ENCODE assay signal across 25 cellular contexts in genomic region chr11:58216476-58216875, GRCh38. TPM values are rescaled to one million over a fixed set of nuclear protein-coding genes. Genes with fewer than 3 reads are reported as not detected.
A peak's percentile ranks its signal among the peaks of the same experiment; 100 is the strongest.
DNase-seq lines count a peak whose midpoint lies in the region; ATAC-seq, FAIRE-seq and TF ChIP-seq lines count a peak whose summit lies in the region.
"Had no signal": no experiment of that assay in that cellular context is flagged by ENCODE, and none has a peak within 500 bp of the region (broad histone marks: within the 10 kb centered on the region; RNA-seq: fewer than 3 reads in every experiment).

No MANE protein-coding gene starts in this region.

- H3K9ac ChIP-seq in HepG2 (ENCODE audit: insufficient read depth, low read depth, low read length) (no peak overlapping the region), colonic mucosa (ENCODE audit: low read depth in 2 of 2, low read length in 2 of 2) (no peak overlapping the region)
- H3K9ac ChIP-seq: BLaER1 treated with 17β-estradiol and CSF1 and Interleukin-3, amounts not matched to agents 10 nM and 100 nM; GM23248 had no signal

- POLR2A ChIA-PET in HepG2 (lab: Yijun Ruan, JAX), result no interaction called here

- CTCF ChIA-PET in HepG2 (lab: Yijun Ruan, JAX; ENCODE audit: low intra/inter-chr PET ratio, low total read pairs), result no interaction called here

- TF ChIP-seq EP300 in HepG2 (IDR thresholded peaks at IDR 0.05; ENCODE audit: low read depth in 2 of 2, low read length in 2 of 2), result no peak
- TF ChIP-seq EP300 in HepG2 (CRISPR knock-in tag; IDR thresholded peaks at IDR 0.05; ENCODE audit: borderline replicate concordance), result no peak

- no peak for TF ChIP-seq CTCF in HepG2 (CRISPR knock-in tag; IDR thresholded peaks at IDR 0.05)
- no peak for TF ChIP-seq CTCF in right lobe of liver (IDR thresholded peaks at IDR 0.05)
- no peak for TF ChIP-seq CTCF in pancreas (IDR thresholded peaks at IDR 0.05)
- no peak for TF ChIP-seq CTCF in colonic mucosa (IDR thresholded peaks at IDR 0.05)

- no peaks in the 10 kb centered on the region for H3K36me3 ChIP-seq in HepG2 (replicated peaks in 1 of 2; ENCODE audit: control insufficient read depth in 1 of 2, insufficient read depth in 2 of 2, low read length in 2 of 2)
- H3K36me3 ChIP-seq in right lobe of liver, result no peaks in the 10 kb centered on the region
- H3K36me3 ChIP-seq in pancreas, result no peaks in the 10 kb centered on the region
- H3K36me3 ChIP-seq in colonic mucosa, result no peaks in the 10 kb centered on the region
- H3K36me3 ChIP-seq: BE2C; BLaER1 treated with 17β-estradiol and CSF1 and Interleukin-3, amounts not matched to agents 10 nM and 100 nM had no signal

- TF ChIP-seq RAD21 in HepG2 (CRISPR knock-in tag; IDR thresholded peaks at IDR 0.05), result no peak

- no peaks in the 10 kb centered on the region for H3K79me2 ChIP-seq in HepG2 (ENCODE audit: insufficient read depth, low read length)

- FAIRE-seq in HepG2 (lab: Jason Lieb, UNC), result no peak
- FAIRE-seq in endometrium (lab: Jason Lieb, UNC), result peak; percentile 60
- peak; percentile 41 for FAIRE-seq in pancreas (lab: Jason Lieb, UNC)
- FAIRE-seq: A549, D721Med, GM12891 had no signal

- no peak overlapping the region for H3K4me2 ChIP-seq in HepG2 (ENCODE audit: low read depth, low read length)
- H3K4me2 ChIP-seq: A549; BLaER1 treated with 17β-estradiol and CSF1 and Interleukin-3, amounts not matched to agents 10 nM and 100 nM had no signal

- no peak overlapping the region for H3K4me3 ChIP-seq in HepG2 (replicated peaks in 1 of 3; ENCODE audit: insufficient read depth in 1 of 3, low read depth in 2 of 3, low read length in 3 of 3)
- H3K4me3 ChIP-seq in right lobe of liver, result no peak overlapping the region
- no peak overlapping the region for H3K4me3 ChIP-seq in pancreas
- no peak overlapping the region for H3K4me3 ChIP-seq in colonic mucosa
- H3K4me3 ChIP-seq: A549; BLaER1 treated with 17β-estradiol and CSF1 and Interleukin-3, amounts not matched to agents 10 nM and 100 nM; GM23248 had no signal

- no peak overlapping the region for H2AFZ ChIP-seq in HepG2 (ENCODE audit: low read length)
- H2AFZ ChIP-seq: GM23248 had no signal

- H3K27me3 ChIP-seq in HepG2 (ENCODE audit: control insufficient read depth in 1 of 2, insufficient read depth in 2 of 2, low read length in 2 of 2) (no peaks in the 10 kb centered on the region), right lobe of liver (no peaks in the 10 kb centered on the region), pancreas (no peaks in the 10 kb centered on the region), colonic mucosa (no peaks in the 10 kb centered on the region)
- H3K27me3 ChIP-seq: BE2C; BLaER1 treated with 17β-estradiol and CSF1 and Interleukin-3, amounts not matched to agents 10 nM and 100 nM had no signal

- no TSS peak for BruUV-seq in HepG2 (replicated peaks; lab: Mats Ljungman, UMichigan)

- H3K27ac ChIP-seq in HepG2 (ENCODE audit: extremely low read length, insufficient read depth, low read length) (no peak overlapping the region), right lobe of liver (no peak overlapping the region), pancreas (no peak overlapping the region), colonic mucosa (no peak overlapping the region), caudate nucleus (ENCODE audit: low read depth, low read length) (no peak overlapping the region)
- H3K27ac ChIP-seq: 22Rv1; A549; BLaER1 treated with 17β-estradiol and CSF1 and Interleukin-3, amounts not matched to agents 10 nM and 100 nM; GM23248 had no signal

- no peak for ATAC-seq in HepG2
- no peak for ATAC-seq in right lobe of liver
- no peak for ATAC-seq in pancreas
- ATAC-seq: A549, HCT116 had no signal

- intact Hi-C loops in HepG2 (cut with micrococcal nuclease; ENCODE audit: unreplicated experiment), result no loop called here
- intact Hi-C loops in right lobe of liver (cut with DNase I), result no loop called here
- intact Hi-C loops in pancreas (cut with DNase I), result no loop called here
- intact Hi-C loops in colonic mucosa (cut with DNase I), result no loop called here

- TF ChIP-seq POLR2A in HepG2 (IDR thresholded peaks at IDR 0.05; ENCODE audit: insufficient read depth in 1 of 2, low read depth in 2 of 2, low read length in 2 of 2), result no peak
- TF ChIP-seq POLR2A in right lobe of liver (IDR thresholded peaks at IDR 0.05), result no peak

- in situ Hi-C loops in HepG2 (cut with HindIII; ENCODE audit: extremely low pct_ligation_motif_present, low pct_unique_long_range_greater_than_20kb), result no loop called here

- H3K4me1 ChIP-seq in HepG2 (ENCODE audit: insufficient read depth, low read length), result no peaks in the 10 kb centered on the region
- H3K4me1 ChIP-seq in right lobe of liver, result no peaks in the 10 kb centered on the region
- no peaks in the 10 kb centered on the region for H3K4me1 ChIP-seq in pancreas
- no peaks in the 10 kb centered on the region for H3K4me1 ChIP-seq in colonic mucosa
- H3K4me1 ChIP-seq: A549; BE2C; BLaER1 treated with 17β-estradiol and CSF1 and Interleukin-3, amounts not matched to agents 10 nM and 100 nM had no signal

- H3K9me3 ChIP-seq in HepG2 (ENCODE audit: low read length), result no peaks in the 10 kb centered on the region
- no peaks in the 10 kb centered on the region for H3K9me3 ChIP-seq in right lobe of liver
- no peaks in the 10 kb centered on the region for H3K9me3 ChIP-seq in pancreas
- H3K9me3 ChIP-seq in colonic mucosa, result no peaks in the 10 kb centered on the region
- H3K9me3 ChIP-seq: A549; BE2C; BLaER1 treated with 17β-estradiol and CSF1 and Interleukin-3, amounts not matched to agents 10 nM and 100 nM had no signal

- no peaks in the 10 kb centered on the region for H4K20me1 ChIP-seq in HepG2 (ENCODE audit: insufficient read depth, low read length)
- H4K20me1 ChIP-seq: BLaER1 treated with 17β-estradiol and CSF1 and Interleukin-3, amounts not matched to agents 10 nM and 100 nM had no signal

- DNase-seq in HepG2 (ENCODE audit: low spot score), result no peak
- DNase-seq in right lobe of liver, result no peak
- DNase-seq in pancreas, result no peak
- DNase-seq in colonic mucosa, result no peak
- DNase-seq in caudate nucleus (lab: John Stamatoyannopoulos, UW), result no peak
- DNase-seq: ACHN; AML-193; BE2C; CD4-positive, alpha-beta T cell; CD8-positive, alpha-beta memory T cell; DMS 273 treated with DMSO at 0.1 percent for 48 hours; DMS79; EL; GF-D8; GM23248; H9 had no signal

RNA-seq across cellular contexts. Expression of gene OR1S1, which starts 4.0 kb away (rescaled TPM):
- not detected in 2 replicates for total RNA-seq in HepG2 (2016; rRNA removed; fragmentation: Illumina TruSeq; extraction: Trizol)
- total RNA-seq in HepG2 (2016; cell fraction: cytosol; rRNA removed; fragmentation: Illumina TruSeq; extraction: Trizol; ENCODE audit: low read depth), result not detected in 2 replicates
- not detected in 2 replicates for total RNA-seq in HepG2 (2016; cell fraction: insoluble cytoplasmic fraction; rRNA removed; fragmentation: Illumina TruSeq; extraction: Trizol)
- not detected in 2 replicates for total RNA-seq in HepG2 (2016; cell fraction: membrane; rRNA removed; fragmentation: Illumina TruSeq; extraction: Trizol)
- total RNA-seq in HepG2 (2016; cell fraction: nucleus; rRNA removed; fragmentation: Illumina TruSeq; extraction: Trizol), result not detected in 2 replicates
- polyA plus RNA-seq in HepG2 (2011; rRNA removed), result not detected in 2 replicates
- not detected in 2 replicates for polyA plus RNA-seq in HepG2 (2011; cell fraction: cytosol; rRNA removed)
- polyA plus RNA-seq in HepG2 (2011; cell fraction: nucleus; rRNA removed), result not detected in 2 replicates
- polyA plus RNA-seq in HepG2 (2012), result not detected in 2 replicates
- polyA plus RNA-seq in HepG2 (2016; cell fraction: cytosol; fragmentation: Illumina TruSeq; extraction: Trizol; ENCODE audit: low read depth), result not detected in 2 replicates
- not detected in 2 replicates for polyA plus RNA-seq in HepG2 (2016; cell fraction: insoluble cytoplasmic fraction; fragmentation: Illumina TruSeq; extraction: Trizol; ENCODE audit: low read depth)
- not detected in 2 replicates for polyA plus RNA-seq in HepG2 (2016; cell fraction: membrane; fragmentation: Illumina TruSeq; extraction: Trizol; ENCODE audit: low read depth)
- not detected in 2 replicates for polyA plus RNA-seq in HepG2 (2016; cell fraction: nucleus; fragmentation: Illumina TruSeq; extraction: Trizol; ENCODE audit: insufficient read depth, low read depth)
- not detected in 2 replicates for polyA minus RNA-seq in HepG2 (2011; rRNA and poly(A)+ RNA removed; ENCODE audit: low replicate concordance)
- not detected in 2 replicates for polyA minus RNA-seq in HepG2 (2011; cell fraction: cytosol; rRNA and poly(A)+ RNA removed)
- 0.77 TPM in 1 of 2 replicates, not detected in the other for polyA minus RNA-seq in HepG2 (2011; cell fraction: nucleus; rRNA and poly(A)+ RNA removed)
- not detected for total RNA-seq in right lobe of liver
- not detected for total RNA-seq in pancreas
- not detected for polyA plus RNA-seq in pancreas
- total RNA-seq in colonic mucosa, result not detected
- total RNA-seq: CD4-positive, alpha-beta T cell; CD8-positive, alpha-beta memory T cell; GM23248; H4; H9 had no signal
- polyA plus RNA-seq: A549; CD14-positive monocyte; CD8-positive, alpha-beta memory T cell; GM23248 had no signal

RNA-seq across cellular contexts. Expression of gene OR10Q1, which starts 12.2 kb away (rescaled TPM):
- total RNA-seq in HepG2 (2016; rRNA removed; fragmentation: Illumina TruSeq; extraction: Trizol), result not detected in 2 replicates
- not detected in 2 replicates for total RNA-seq in HepG2 (2016; cell fraction: cytosol; rRNA removed; fragmentation: Illumina TruSeq; extraction: Trizol; ENCODE audit: low read depth)
- not detected in 2 replicates for total RNA-seq in HepG2 (2016; cell fraction: insoluble cytoplasmic fraction; rRNA removed; fragmentation: Illumina TruSeq; extraction: Trizol)
- total RNA-seq in HepG2 (2016; cell fraction: membrane; rRNA removed; fragmentation: Illumina TruSeq; extraction: Trizol), result not detected in 2 replicates
- not detected in 2 replicates for total RNA-seq in HepG2 (2016; cell fraction: nucleus; rRNA removed; fragmentation: Illumina TruSeq; extraction: Trizol)
- polyA plus RNA-seq in HepG2 (2011; rRNA removed), result 0.12 and 0.13 TPM in 2 replicates
- polyA plus RNA-seq in HepG2 (2011; cell fraction: cytosol; rRNA removed), result 0.06 and 0.09 TPM in 2 replicates
- 0.23 and 0.34 TPM in 2 replicates for polyA plus RNA-seq in HepG2 (2011; cell fraction: nucleus; rRNA removed)
- not detected in 2 replicates for polyA plus RNA-seq in HepG2 (2012)
- 0.10 TPM in 1 of 2 replicates, not detected in the other for polyA plus RNA-seq in HepG2 (2016; cell fraction: cytosol; fragmentation: Illumina TruSeq; extraction: Trizol; ENCODE audit: low read depth)
- 0.25 TPM in 1 of 2 replicates, not detected in the other for polyA plus RNA-seq in HepG2 (2016; cell fraction: insoluble cytoplasmic fraction; fragmentation: Illumina TruSeq; extraction: Trizol; ENCODE audit: low read depth)
- polyA plus RNA-seq in HepG2 (2016; cell fraction: membrane; fragmentation: Illumina TruSeq; extraction: Trizol; ENCODE audit: low read depth), result not detected in 2 replicates
- not detected in 2 replicates for polyA plus RNA-seq in HepG2 (2016; cell fraction: nucleus; fragmentation: Illumina TruSeq; extraction: Trizol; ENCODE audit: insufficient read depth, low read depth)
- polyA minus RNA-seq in HepG2 (2011; rRNA and poly(A)+ RNA removed; ENCODE audit: low replicate concordance), result 0.48 TPM in 1 of 2 replicates, not detected in the other
- polyA minus RNA-seq in HepG2 (2011; cell fraction: cytosol; rRNA and poly(A)+ RNA removed), result not detected in 2 replicates
- 0.50 TPM in 1 of 2 replicates, not detected in the other for polyA minus RNA-seq in HepG2 (2011; cell fraction: nucleus; rRNA and poly(A)+ RNA removed)
- total RNA-seq in right lobe of liver, result not detected
- total RNA-seq in pancreas, result under 1 TPM in 1 of 6 donors, not detected in 5; 0.19 TPM
- under 1 TPM in 1 of 2 donors, not detected in 1; 0.72 TPM for polyA plus RNA-seq in pancreas
- total RNA-seq in colonic mucosa, result not detected
- total RNA-seq: CD4-positive, alpha-beta T cell; CD8-positive, alpha-beta memory T cell; GM23248; H4; H9 had no signal
- polyA plus RNA-seq: A549; CD14-positive monocyte; CD8-positive, alpha-beta memory T cell; GM23248 had no signal

RNA-seq across cellular contexts. Expression of gene OR1S2, which starts 12.5 kb away (rescaled TPM):
- total RNA-seq in HepG2 (2016; rRNA removed; fragmentation: Illumina TruSeq; extraction: Trizol) (not detected in 2 replicates), right lobe of liver (not detected), pancreas (not detected), colonic mucosa (not detected)
- not detected in 2 replicates for total RNA-seq in HepG2 (2016; cell fraction: cytosol; rRNA removed; fragmentation: Illumina TruSeq; extraction: Trizol; ENCODE audit: low read depth)
- not detected in 2 replicates for total RNA-seq in HepG2 (2016; cell fraction: insoluble cytoplasmic fraction; rRNA removed; fragmentation: Illumina TruSeq; extraction: Trizol)
- total RNA-seq in HepG2 (2016; cell fraction: membrane; rRNA removed; fragmentation: Illumina TruSeq; extraction: Trizol), result not detected in 2 replicates
- total RNA-seq in HepG2 (2016; cell fraction: nucleus; rRNA removed; fragmentation: Illumina TruSeq; extraction: Trizol), result not detected in 2 replicates
- polyA plus RNA-seq in HepG2 (2011; rRNA removed) (not detected in 2 replicates), pancreas (not detected)
- not detected in 2 replicates for polyA plus RNA-seq in HepG2 (2011; cell fraction: cytosol; rRNA removed)
- not detected in 2 replicates for polyA plus RNA-seq in HepG2 (2011; cell fraction: nucleus; rRNA removed)
- not detected in 2 replicates for polyA plus RNA-seq in HepG2 (2012)
- not detected in 2 replicates for polyA plus RNA-seq in HepG2 (2016; cell fraction: cytosol; fragmentation: Illumina TruSeq; extraction: Trizol; ENCODE audit: low read depth)
- polyA plus RNA-seq in HepG2 (2016; cell fraction: insoluble cytoplasmic fraction; fragmentation: Illumina TruSeq; extraction: Trizol; ENCODE audit: low read depth), result not detected in 2 replicates
- not detected in 2 replicates for polyA plus RNA-seq in HepG2 (2016; cell fraction: membrane; fragmentation: Illumina TruSeq; extraction: Trizol; ENCODE audit: low read depth)
- polyA plus RNA-seq in HepG2 (2016; cell fraction: nucleus; fragmentation: Illumina TruSeq; extraction: Trizol; ENCODE audit: insufficient read depth, low read depth), result not detected in 2 replicates
- not detected in 2 replicates for polyA minus RNA-seq in HepG2 (2011; rRNA and poly(A)+ RNA removed; ENCODE audit: low replicate concordance)
- polyA minus RNA-seq in HepG2 (2011; cell fraction: cytosol; rRNA and poly(A)+ RNA removed), result not detected in 2 replicates
- polyA minus RNA-seq in HepG2 (2011; cell fraction: nucleus; rRNA and poly(A)+ RNA removed), result not detected in 2 replicates
- total RNA-seq: CD4-positive, alpha-beta T cell; CD8-positive, alpha-beta memory T cell; GM23248; H4; H9 had no signal
- polyA plus RNA-seq: A549; CD14-positive monocyte; CD8-positive, alpha-beta memory T cell; GM23248 had no signal

RNA-seq across cellular contexts. Expression of gene OR9Q2, which starts 27.6 kb away (rescaled TPM):
- not detected in 2 replicates for total RNA-seq in HepG2 (2016; rRNA removed; fragmentation: Illumina TruSeq; extraction: Trizol)
- not detected in 2 replicates for total RNA-seq in HepG2 (2016; cell fraction: cytosol; rRNA removed; fragmentation: Illumina TruSeq; extraction: Trizol; ENCODE audit: low read depth)
- total RNA-seq in HepG2 (2016; cell fraction: insoluble cytoplasmic fraction; rRNA removed; fragmentation: Illumina TruSeq; extraction: Trizol), result not detected in 2 replicates
- total RNA-seq in HepG2 (2016; cell fraction: membrane; rRNA removed; fragmentation: Illumina TruSeq; extraction: Trizol), result not detected in 2 replicates
- total RNA-seq in HepG2 (2016; cell fraction: nucleus; rRNA removed; fragmentation: Illumina TruSeq; extraction: Trizol), result not detected in 2 replicates
- polyA plus RNA-seq in HepG2 (2011; rRNA removed), result not detected in 2 replicates
- not detected in 2 replicates for polyA plus RNA-seq in HepG2 (2011; cell fraction: cytosol; rRNA removed)
- not detected in 2 replicates for polyA plus RNA-seq in HepG2 (2011; cell fraction: nucleus; rRNA removed)
- polyA plus RNA-seq in HepG2 (2012), result not detected in 2 replicates
- polyA plus RNA-seq in HepG2 (2016; cell fraction: cytosol; fragmentation: Illumina TruSeq; extraction: Trizol; ENCODE audit: low read depth), result not detected in 2 replicates
- not detected in 2 replicates for polyA plus RNA-seq in HepG2 (2016; cell fraction: insoluble cytoplasmic fraction; fragmentation: Illumina TruSeq; extraction: Trizol; ENCODE audit: low read depth)
- not detected in 2 replicates for polyA plus RNA-seq in HepG2 (2016; cell fraction: membrane; fragmentation: Illumina TruSeq; extraction: Trizol; ENCODE audit: low read depth)
- not detected in 2 replicates for polyA plus RNA-seq in HepG2 (2016; cell fraction: nucleus; fragmentation: Illumina TruSeq; extraction: Trizol; ENCODE audit: insufficient read depth, low read depth)
- 0.18 TPM in 1 of 2 replicates, not detected in the other for polyA minus RNA-seq in HepG2 (2011; rRNA and poly(A)+ RNA removed; ENCODE audit: low replicate concordance)
- polyA minus RNA-seq in HepG2 (2011; cell fraction: cytosol; rRNA and poly(A)+ RNA removed), result not detected in 2 replicates
- 0.12 and 0.26 TPM in 2 replicates for polyA minus RNA-seq in HepG2 (2011; cell fraction: nucleus; rRNA and poly(A)+ RNA removed)
- not detected for total RNA-seq in right lobe of liver
- not detected for total RNA-seq in pancreas
- not detected for polyA plus RNA-seq in pancreas
- total RNA-seq in colonic mucosa, result not detected
- total RNA-seq: CD4-positive, alpha-beta T cell; CD8-positive, alpha-beta memory T cell; GM23248; H4; H9 had no signal
- polyA plus RNA-seq: A549; CD14-positive monocyte; CD8-positive, alpha-beta memory T cell; GM23248 had no signal

RNA-seq across cellular contexts. Expression of gene OR10W1, which starts 51.6 kb away (rescaled TPM):
- not detected in 2 replicates for total RNA-seq in HepG2 (2016; rRNA removed; fragmentation: Illumina TruSeq; extraction: Trizol)
- total RNA-seq in HepG2 (2016; cell fraction: cytosol; rRNA removed; fragmentation: Illumina TruSeq; extraction: Trizol; ENCODE audit: low read depth), result not detected in 2 replicates
- total RNA-seq in HepG2 (2016; cell fraction: insoluble cytoplasmic fraction; rRNA removed; fragmentation: Illumina TruSeq; extraction: Trizol), result not detected in 2 replicates
- not detected in 2 replicates for total RNA-seq in HepG2 (2016; cell fraction: membrane; rRNA removed; fragmentation: Illumina TruSeq; extraction: Trizol)
- total RNA-seq in HepG2 (2016; cell fraction: nucleus; rRNA removed; fragmentation: Illumina TruSeq; extraction: Trizol), result 0.25 TPM in 1 of 2 replicates, not detected in the other
- polyA plus RNA-seq in HepG2 (2011; rRNA removed), result not detected in 2 replicates
- not detected in 2 replicates for polyA plus RNA-seq in HepG2 (2011; cell fraction: cytosol; rRNA removed)
- 0.09 TPM in 1 of 2 replicates, not detected in the other for polyA plus RNA-seq in HepG2 (2011; cell fraction: nucleus; rRNA removed)
- polyA plus RNA-seq in HepG2 (2012), result not detected in 2 replicates
- polyA plus RNA-seq in HepG2 (2016; cell fraction: cytosol; fragmentation: Illumina TruSeq; extraction: Trizol; ENCODE audit: low read depth), result not detected in 2 replicates
- polyA plus RNA-seq in HepG2 (2016; cell fraction: insoluble cytoplasmic fraction; fragmentation: Illumina TruSeq; extraction: Trizol; ENCODE audit: low read depth), result not detected in 2 replicates
- not detected in 2 replicates for polyA plus RNA-seq in HepG2 (2016; cell fraction: membrane; fragmentation: Illumina TruSeq; extraction: Trizol; ENCODE audit: low read depth)
- polyA plus RNA-seq in HepG2 (2016; cell fraction: nucleus; fragmentation: Illumina TruSeq; extraction: Trizol; ENCODE audit: insufficient read depth, low read depth), result not detected in 2 replicates
- 1.3 TPM in 1 of 2 replicates, not detected in the other for polyA minus RNA-seq in HepG2 (2011; rRNA and poly(A)+ RNA removed; ENCODE audit: low replicate concordance)
- polyA minus RNA-seq in HepG2 (2011; cell fraction: cytosol; rRNA and poly(A)+ RNA removed), result not detected in 2 replicates
- polyA minus RNA-seq in HepG2 (2011; cell fraction: nucleus; rRNA and poly(A)+ RNA removed), result 0.26 TPM in 1 of 2 replicates, not detected in the other
- not detected for total RNA-seq in right lobe of liver
- total RNA-seq in pancreas, result not detected
- polyA plus RNA-seq in pancreas, result not detected
- not detected for total RNA-seq in colonic mucosa
- total RNA-seq: CD4-positive, alpha-beta T cell; CD8-positive, alpha-beta memory T cell; GM23248; H4; H9 had no signal
- polyA plus RNA-seq: A549; CD14-positive monocyte; CD8-positive, alpha-beta memory T cell; GM23248 had no signal
